14 cellular contexts compared by ENCODE assay signal in the genomic region with DNA sequence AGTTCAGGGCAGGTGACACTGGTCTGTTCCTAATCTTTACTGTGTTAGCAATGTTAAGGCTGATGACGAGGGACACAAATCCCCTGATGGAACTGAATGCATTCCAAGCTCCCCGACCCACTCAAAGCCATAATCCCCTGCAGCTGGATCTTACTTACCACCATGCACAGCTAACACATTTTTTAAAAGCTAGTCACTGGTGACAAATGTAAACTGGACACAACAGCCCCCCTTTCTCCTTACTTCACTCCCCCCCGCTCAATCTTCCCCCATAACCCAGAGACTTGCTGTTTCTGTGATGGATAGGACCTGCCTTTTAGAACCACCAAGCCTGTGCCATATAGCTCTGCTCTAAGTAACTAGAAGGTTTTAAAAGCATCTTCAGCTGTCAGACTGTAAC. TPM values are rescaled to one million over a fixed set of nuclear protein-coding genes. Genes with fewer than 3 reads are reported as not detected.
A peak's percentile ranks its signal among the peaks of the same experiment; 100 is the strongest.
DNase-seq lines count a peak whose midpoint lies in the region; ATAC-seq and TF ChIP-seq lines count a peak whose summit lies in the region.
"Had no signal": no experiment of that assay in that cellular context is flagged by ENCODE, and none has a peak within 500 bp of the region (broad histone marks: within the 10 kb centered on the region; RNA-seq: fewer than 3 reads in every experiment).

No MANE protein-coding gene starts in this region.

- H3K79me2 ChIP-seq in PC-3 (ENCODE audit: low read length) (no peaks in the 10 kb centered on the region), neural progenitor cell (ENCODE audit: low read depth) (no peaks in the 10 kb centered on the region)

- TF ChIP-seq CTCF in PC-3 (conservative IDR thresholded peaks at IDR 0.05; ENCODE audit: low read depth, low read length) (no peak), esophagus squamous epithelium (IDR thresholded peaks at IDR 0.05) (no peak), neural progenitor cell (IDR thresholded peaks at IDR 0.05) (no peak), left ventricle myocardium inferior (IDR thresholded peaks at IDR 0.05; ENCODE audit: borderline replicate concordance) (no peak)

- peak; percentile 49 for DNase-seq in AG20443 (ENCODE audit: low spot score)
- DNase-seq in PC-3: peak; percentile 20
- no peak for DNase-seq in esophagus squamous epithelium (lab: John Stamatoyannopoulos, UW)
- peak; percentile 82 for DNase-seq in neural progenitor cell (ENCODE audit: low spot score)
- DNase-seq in left ventricle myocardium inferior: no peak
- DNase-seq in T-helper 2 cell: no peak
- DNase-seq in activated CD8-positive, alpha-beta memory T cell treated with anti-CD3 and anti-CD28 coated beads, Interleukin-2, amount 10 ng/mL, durations not matched to agents 7 days and 5 days: no peak
- DNase-seq: activated T-cell treated with anti-CD3 and anti-CD28 coated beads, Interleukin-2, amount 50 U/mL, for 48 hours; CD4-positive, CD25-positive, alpha-beta regulatory T cell; midbrain; NCI-H187 treated with DMSO at 0.1 percent for 48 hours; stimulated activated CD8-positive, alpha-beta memory T cell treated with anti-CD3 and anti-CD28 coated beads, Interleukin-4, amount 100 ng/mL, for 48 hours had no signal

- H3K36me3 ChIP-seq in PC-3 (ENCODE audit: low read depth, low read length) (no peaks in the 10 kb centered on the region), esophagus squamous epithelium (no peaks in the 10 kb centered on the region), neural progenitor cell (no peaks in the 10 kb centered on the region), left ventricle myocardium inferior (no peaks in the 10 kb centered on the region)

- no peak overlapping the region for H3K9ac ChIP-seq in PC-3 (ENCODE audit: low read length)
- H3K9ac ChIP-seq in neural progenitor cell: no peak overlapping the region

- no peaks in the 10 kb centered on the region for H3K9me3 ChIP-seq in PC-3 (ENCODE audit: low read length)
- no peaks in the 10 kb centered on the region for H3K9me3 ChIP-seq in esophagus squamous epithelium
- H3K9me3 ChIP-seq in neural progenitor cell (ENCODE audit: low read depth): no peaks in the 10 kb centered on the region
- no peaks in the 10 kb centered on the region for H3K9me3 ChIP-seq in left ventricle myocardium inferior (replicated peaks)

- H2AFZ ChIP-seq in PC-3 (ENCODE audit: low read length): no peak overlapping the region
- H2AFZ ChIP-seq in neural progenitor cell (replicated peaks): no peak overlapping the region

- H3K4me2 ChIP-seq in PC-3 (ENCODE audit: low read length) (0 out of 2 replicates have a peak overlapping the region, but pooled peaks have one; percentile 34), neural progenitor cell (peak overlapping the region; percentile 46)

- POLR2A ChIA-PET in PC-3 (lab: Charles Lee; ENCODE audit: unreplicated experiment): interaction anchor here (0.6 kb wide), 1 partner anchor 426 kb away, joined by 14 read pairs; no protein-coding TSS in a partner anchor

- H3K9me2 ChIP-seq in PC-3 (replicated peaks; ENCODE audit: low read length): no peaks in the 10 kb centered on the region

- H3K4me3 Mint-ChIP-seq in neural progenitor cell: peak overlapping the region; percentile 5
- H3K4me3 Mint-ChIP-seq in activated CD8-positive, alpha-beta memory T cell treated with anti-CD3 and anti-CD28 coated beads, Interleukin-2, amount 10 ng/mL, durations not matched to agents 7 days and 5 days: no peak overlapping the region
- H3K4me3 Mint-ChIP-seq: CD4-positive, CD25-positive, alpha-beta regulatory T cell had no signal

- CTCF ChIA-PET in PC-3 (lab: Charles Lee): no interaction called here
- CTCF ChIA-PET in activated CD8-positive, alpha-beta memory T cell treated with anti-CD3 and anti-CD28 coated beads, Interleukin-2, amount 10 ng/mL, durations not matched to agents 7 days and 5 days (lab: Charles Lee): no interaction called here

- intact Hi-C loops in PC-3 (cut with micrococcal nuclease) (loop anchor here (2.0 kb wide), 2 partner anchors 45 to 99 kb away; a partner anchor contains a TSS), esophagus squamous epithelium (cut with DNase I) (no loop called here), left ventricle myocardium inferior (cut with micrococcal nuclease) (no loop called here)

- H3K4me3 ChIP-seq in PC-3 (ENCODE audit: low read length) (no peak overlapping the region), esophagus squamous epithelium (no peak overlapping the region), neural progenitor cell (peak overlapping the region; percentile 7), left ventricle myocardium inferior (no peak overlapping the region)

- no peaks in the 10 kb centered on the region for H3K9me3 Mint-ChIP-seq in neural progenitor cell
- peaks cover 2% of the 10 kb centered on the region for H3K9me3 Mint-ChIP-seq in activated CD8-positive, alpha-beta memory T cell treated with anti-CD3 and anti-CD28 coated beads, Interleukin-2, amount 10 ng/mL, durations not matched to agents 7 days and 5 days (ENCODE audit: low read depth)

- H3F3A ChIP-seq in PC-3 (ENCODE audit: low read length, unreplicated experiment) (no peaks in the 10 kb centered on the region), neural progenitor cell (ENCODE audit: low read depth) (peaks cover 3% of the 10 kb centered on the region)

- H3K27me3 Mint-ChIP-seq in neural progenitor cell (ENCODE audit: insufficient read depth, low read depth): peaks cover 6% of the 10 kb centered on the region
- peaks cover 2% of the 10 kb centered on the region for H3K27me3 Mint-ChIP-seq in activated CD8-positive, alpha-beta memory T cell treated with anti-CD3 and anti-CD28 coated beads, Interleukin-2, amount 10 ng/mL, durations not matched to agents 7 days and 5 days
- H3K27me3 Mint-ChIP-seq: CD4-positive, CD25-positive, alpha-beta regulatory T cell had no signal

- H3K27ac ChIP-seq in PC-3 (ENCODE audit: low read length): no peak overlapping the region
- peak overlapping the region in 3 of 4 donors; percentile 50 to 74 (median 72) for H3K27ac ChIP-seq in esophagus squamous epithelium
- peak overlapping the region; percentile 5 for H3K27ac ChIP-seq in neural progenitor cell
- no peak overlapping the region for H3K27ac ChIP-seq in left ventricle myocardium inferior (replicated peaks)

- peaks cover 51% of the 10 kb centered on the region for H3K4me1 Mint-ChIP-seq in neural progenitor cell
- no peaks in the 10 kb centered on the region for H3K4me1 Mint-ChIP-seq in activated CD8-positive, alpha-beta memory T cell treated with anti-CD3 and anti-CD28 coated beads, Interleukin-2, amount 10 ng/mL, durations not matched to agents 7 days and 5 days
- H3K4me1 Mint-ChIP-seq: CD4-positive, CD25-positive, alpha-beta regulatory T cell had no signal

- 40 to 47% methylated on average over 3 of the region's 3 CpGs for WGBS in esophagus squamous epithelium, 2 donors

- peak overlapping the region; percentile 92 for H3K27ac Mint-ChIP-seq in neural progenitor cell
- no peak overlapping the region for H3K27ac Mint-ChIP-seq in activated CD8-positive, alpha-beta memory T cell treated with anti-CD3 and anti-CD28 coated beads, Interleukin-2, amount 10 ng/mL, durations not matched to agents 7 days and 5 days
- H3K27ac Mint-ChIP-seq: CD4-positive, CD25-positive, alpha-beta regulatory T cell had no signal

- no peaks in the 10 kb centered on the region for H3K36me3 Mint-ChIP-seq in neural progenitor cell
- no peaks in the 10 kb centered on the region for H3K36me3 Mint-ChIP-seq in activated CD8-positive, alpha-beta memory T cell treated with anti-CD3 and anti-CD28 coated beads, Interleukin-2, amount 10 ng/mL, durations not matched to agents 7 days and 5 days
- H3K36me3 Mint-ChIP-seq: CD4-positive, CD25-positive, alpha-beta regulatory T cell had no signal

- no peaks in the 10 kb centered on the region for H4K20me1 ChIP-seq in PC-3 (ENCODE audit: low read length)
- no peaks in the 10 kb centered on the region for H4K20me1 ChIP-seq in neural progenitor cell (ENCODE audit: low read depth)

- no peak for ATAC-seq in PC-3
- no peak for ATAC-seq in GM21529 (IDR thresholded peaks at IDR 0.05; ENCODE audit: unreplicated experiment)
- no peak for ATAC-seq in activated CD8-positive, alpha-beta memory T cell treated with anti-CD3 and anti-CD28 coated beads, Interleukin-2, amount 10 ng/mL, durations not matched to agents 7 days and 5 days

- BruUV-seq in PC-3 (replicated peaks; lab: Mats Ljungman, UMichigan): no TSS peak

- TF ChIP-seq POLR2A in esophagus squamous epithelium (IDR thresholded peaks at IDR 0.05): no peak

- H3K27me3 ChIP-seq in PC-3 (ENCODE audit: low read length) (no peaks in the 10 kb centered on the region), esophagus squamous epithelium (no peaks in the 10 kb centered on the region), neural progenitor cell (no peaks in the 10 kb centered on the region), left ventricle myocardium inferior (ENCODE audit: low read depth) (peaks cover 52% of the 10 kb centered on the region)

- H3K4me1 ChIP-seq in PC-3 (ENCODE audit: insufficient read depth, low read length) (peaks cover 33% of the 10 kb centered on the region), esophagus squamous epithelium (peaks cover 0 to 77% (median 30%) of the 10 kb centered on the region in 3 donors), neural progenitor cell (peaks cover 48% of the 10 kb centered on the region), left ventricle myocardium inferior (peaks cover 20% of the 10 kb centered on the region)

RNA-seq across cellular contexts. Expression of a gene that starts 44.5 kb away (rescaled TPM):
- total RNA-seq in PC-3 (2014; rRNA removed) (11.7 TPM in 2 replicates), esophagus squamous epithelium (10 to 100 TPM in 2 of 4 donors, 1 to 10 TPM in 2; 3.6 to 41.8 (median 8.5) TPM), neural progenitor cell (ENCODE audit: low replicate concordance) (1.2 and 2.4 TPM in 2 replicates), left ventricle myocardium inferior (3.5 TPM)
- not detected for total RNA-seq in activated CD8-positive, alpha-beta memory T cell treated with anti-CD3 and anti-CD28 coated beads, Interleukin-2, amount 10 ng/mL, durations not matched to agents 7 days and 5 days
- total RNA-seq: CD4-positive, CD25-positive, alpha-beta regulatory T cell; OCI-LY7 had no signal

Comparison
In these comparisons a context has a peak if more than half of its experiments do, and no peak if none do; other contexts are left out.
1. DNase-seq: peak in AG20443 (single experiment), PC-3 (single experiment) and neural progenitor cell (single experiment); none in esophagus squamous epithelium (single experiment), left ventricle myocardium inferior (single experiment), T-helper 2 cell (0 of 5) and activated CD8-positive, alpha-beta memory T cell treated with anti-CD3 and anti-CD28 coated beads, Interleukin-2, amount 10 ng/mL, durations not matched to agents 7 days and 5 days (single experiment).
2. H3K27ac ChIP-seq: peak in esophagus squamous epithelium (3 of 4) and neural progenitor cell (single experiment); none in PC-3 (single experiment) and left ventricle myocardium inferior (single experiment).